1 cellular context compared by ENCODE assay signal in the genomic region with DNA sequence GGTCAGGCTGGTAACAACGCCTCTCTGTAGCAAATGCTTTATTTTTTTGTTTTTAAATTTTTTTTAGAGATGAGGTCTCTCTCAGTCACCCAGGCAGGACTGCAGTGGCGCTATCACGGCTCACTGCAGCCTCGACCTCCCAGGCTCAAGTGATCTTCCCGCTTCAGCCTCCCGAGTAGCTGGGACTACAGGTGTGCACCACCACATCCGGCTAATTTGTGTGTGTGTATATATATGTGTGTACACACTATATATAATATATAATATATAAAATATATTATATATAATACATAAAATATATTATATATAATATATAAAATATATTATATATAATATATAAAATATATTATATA.
TF ChIP-seq lines count a peak whose summit lies in the region.
"Not testable (repeated sequence)": the region's sequence is repeated elsewhere in the genome, so short reads cannot be mapped to it uniquely, and the experiment has no call there.

No MANE protein-coding gene starts in this region.

TF ChIP-seq in HepG2, 621 proteins besides CTCF, POLR2A, EP300 and RAD21:
- TF ChIP-seq, protein P1, sequence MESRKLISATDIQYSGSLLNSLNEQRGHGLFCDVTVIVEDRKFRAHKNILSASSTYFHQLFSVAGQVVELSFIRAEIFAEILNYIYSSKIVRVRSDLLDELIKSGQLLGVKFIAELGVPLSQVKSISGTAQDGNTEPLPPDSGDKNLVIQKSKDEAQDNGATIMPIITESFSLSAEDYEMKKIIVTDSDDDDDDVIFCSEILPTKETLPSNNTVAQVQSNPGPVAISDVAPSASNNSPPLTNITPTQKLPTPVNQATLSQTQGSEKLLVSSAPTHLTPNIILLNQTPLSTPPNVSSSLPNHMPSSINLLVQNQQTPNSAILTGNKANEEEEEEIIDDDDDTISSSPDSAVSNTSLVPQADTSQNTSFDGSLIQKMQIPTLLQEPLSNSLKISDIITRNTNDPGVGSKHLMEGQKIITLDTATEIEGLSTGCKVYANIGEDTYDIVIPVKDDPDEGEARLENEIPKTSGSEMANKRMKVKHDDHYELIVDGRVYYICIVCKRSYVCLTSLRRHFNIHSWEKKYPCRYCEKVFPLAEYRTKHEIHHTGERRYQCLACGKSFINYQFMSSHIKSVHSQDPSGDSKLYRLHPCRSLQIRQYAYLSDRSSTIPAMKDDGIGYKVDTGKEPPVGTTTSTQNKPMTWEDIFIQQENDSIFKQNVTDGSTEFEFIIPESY (CRISPR knock-in tag; IDR thresholded peaks at IDR 0.05) = peak; percentile 52; the same call in 1 of the 2 replicates
- peak; percentile 84; the same call in 1 of the 2 replicates for TF ChIP-seq ZNF460 (CRISPR knock-in tag; IDR thresholded peaks at IDR 0.05; ENCODE audit: borderline replicate concordance)
- 0 out of 2 replicates have a peak, but pooled peaks have one; percentile 4 for TF ChIP-seq CHD4 (IDR thresholded peaks at IDR 0.05; ENCODE audit: borderline replicate concordance, low read length)
- TF ChIP-seq SOX13 (IDR thresholded peaks at IDR 0.05) = 0 out of 2 replicates have a peak, but pooled peaks have one; percentile 1
- TF ChIP-seq SOX13 (CRISPR knock-in tag; conservative IDR thresholded peaks at IDR 0.05 in 1 of 2, IDR thresholded peaks at IDR 0.05 in 1 of 2) = not testable (repeated sequence)
